ENCODE assay signal across 19 cellular contexts in genomic region chr1:208270679-208271111, GRCh38. TPM values are rescaled to one million over a fixed set of nuclear protein-coding genes. Genes with fewer than 3 reads are reported as not detected.
A peak's percentile ranks its signal among the peaks of the same experiment; 100 is the strongest.
DNase-seq lines count a peak whose midpoint lies in the region; ATAC-seq and TF ChIP-seq lines count a peak whose summit lies in the region.
"Had no signal": no experiment of that assay in that cellular context is flagged by ENCODE, and none has a peak within 500 bp of the region (broad histone marks: within the 10 kb centered on the region; RNA-seq: fewer than 3 reads in every experiment).

No MANE protein-coding gene starts in this region.

- H3K4me3 Mint-ChIP-seq in brain (peak overlapping the region in 2 of 5 experiments; percentile 10 to 21), type B pancreatic cell (peak overlapping the region; percentile 2)
- H3K4me3 Mint-ChIP-seq: activated naive CD8-positive, alpha-beta T cell; activated T-cell treated with anti-CD3 and anti-CD28 coated beads, Interleukin-2, amount 50 U/mL, for 24 hours; CD4-positive, alpha-beta memory T cell; IgD-negative memory B cell had no signal

- H3K36me3 Mint-ChIP-seq in brain: no peaks in the 10 kb centered on the region
- no peaks in the 10 kb centered on the region for H3K36me3 Mint-ChIP-seq in type B pancreatic cell
- H3K36me3 Mint-ChIP-seq: activated naive CD8-positive, alpha-beta T cell; CD4-positive, alpha-beta memory T cell; IgD-negative memory B cell had no signal

- peak; percentile 44 for DNase-seq in NCI-H748 (lab: John Stamatoyannopoulos, UW; ENCODE audit: unreplicated experiment)
- no peak for DNase-seq in NCI-H748 treated with DMSO at 0.1 percent for 48 hours (lab: John Stamatoyannopoulos, UW)
- DNase-seq in NCI-H524 (lab: John Stamatoyannopoulos, UW): peak; percentile 70 to 93
- no peak for DNase-seq in type B pancreatic cell (ENCODE audit: extremely low spot score, unreplicated experiment)
- DNase-seq in stimulated activated CD4-positive, alpha-beta T cell treated with anti-CD3 and anti-CD28 coated beads, Interleukin-2, amount 100 ng/mL, for 48 hours: no peak
- DNase-seq in NCI-H226: no peak
- DNase-seq: activated T-cell treated with anti-CD3 and anti-CD28 coated beads, Interleukin-2, amount 50 U/mL, for 24 hours; CD4-positive, alpha-beta memory T cell; effector CD8-positive, alpha-beta T cell; hippocampal formation; left ventricle myocardium superior; NCI-H1048; stimulated activated naive CD8-positive, alpha-beta T cell treated with anti-CD3 and anti-CD28 coated beads, Interleukin-15, Interleukin-2, amounts not matched to agents 100 U/mL and 50 U/mL, for 24 hours; upper lobe of right lung had no signal

- H3K4me1 Mint-ChIP-seq in brain (peaks cover 72% of the 10 kb centered on the region), type B pancreatic cell (ENCODE audit: unreplicated experiment) (peaks cover 48% of the 10 kb centered on the region)
- H3K4me1 Mint-ChIP-seq: CD4-positive, alpha-beta memory T cell; IgD-negative memory B cell had no signal

- no peak for TF ChIP-seq CTCF in brain (conservative IDR thresholded peaks at IDR 0.05)
- TF ChIP-seq CTCF in type B pancreatic cell (conservative IDR thresholded peaks at IDR 0.05): no peak

- H3K27ac Mint-ChIP-seq in brain (peak overlapping the region; percentile 10 to 92 (median 13)), type B pancreatic cell (no peak overlapping the region)
- H3K27ac Mint-ChIP-seq: activated naive CD8-positive, alpha-beta T cell; activated T-cell treated with anti-CD3 and anti-CD28 coated beads, Interleukin-2, amount 50 U/mL, for 24 hours; IgD-negative memory B cell; progenitor cell of endocrine pancreas had no signal

- H3K27me3 Mint-ChIP-seq in brain (peaks cover 7% of the 10 kb centered on the region), type B pancreatic cell (peaks cover 59% of the 10 kb centered on the region)

- no peaks in the 10 kb centered on the region for H3K9me3 Mint-ChIP-seq in brain
- H3K9me3 Mint-ChIP-seq in type B pancreatic cell: no peaks in the 10 kb centered on the region
- H3K9me3 Mint-ChIP-seq: activated T-cell treated with anti-CD3 and anti-CD28 coated beads, Interleukin-2, amount 50 U/mL, for 24 hours; CD4-positive, alpha-beta memory T cell; IgD-negative memory B cell had no signal

- no peak for ATAC-seq in GM18498 (IDR thresholded peaks at IDR 0.05; ENCODE audit: unreplicated experiment)
- ATAC-seq: left ventricle myocardium superior; stimulated activated naive CD8-positive, alpha-beta T cell treated with anti-CD3 and anti-CD28 coated beads, Interleukin-15, Interleukin-2, amounts not matched to agents 100 U/mL and 50 U/mL, for 24 hours; upper lobe of right lung had no signal

RNA-seq across cellular contexts. Expression of gene PLXNA2, which starts 26.5 kb away (rescaled TPM):
- polyA plus RNA-seq in brain (ENCODE audit: insufficient read depth, low read depth, low replicate concordance): 5.7 TPM
- 80.1 and 120 TPM in 2 replicates for total RNA-seq in type B pancreatic cell (ENCODE audit: low replicate concordance)

Comparison
In these comparisons a context has a peak if more than half of its experiments do, and no peak if none do; other contexts are left out.
1. DNase-seq: peak in NCI-H748 (single experiment) and NCI-H524 (2 of 2); none in NCI-H748 treated with DMSO at 0.1 percent for 48 hours (single experiment), type B pancreatic cell (single experiment), stimulated activated CD4-positive, alpha-beta T cell treated with anti-CD3 and anti-CD28 coated beads, Interleukin-2, amount 100 ng/mL, for 48 hours (0 of 2) and NCI-H226 (single experiment).